In genomic region chr11:112822478-112823274, GRCh38 we compare ENCODE assay signal across 15 cellular contexts.
A peak's percentile ranks its signal among the peaks of the same experiment; 100 is the strongest.
DNase-seq lines count a peak whose midpoint lies in the region; TF ChIP-seq lines count a peak whose summit lies in the region.
"Had no signal": no experiment of that assay in that cellular context is flagged by ENCODE, and none has a peak within 500 bp of the region (broad histone marks: within the 10 kb centered on the region; RNA-seq: fewer than 3 reads in every experiment).

No MANE protein-coding gene starts in this region.

- no peaks in the 10 kb centered on the region for H3K36me3 ChIP-seq in HUES48 (ENCODE audit: control insufficient read depth, insufficient read depth, low read length)
- H3K36me3 ChIP-seq in hepatocyte (replicated peaks; ENCODE audit: insufficient read depth, low read depth) = no peaks in the 10 kb centered on the region
- no peaks in the 10 kb centered on the region for H3K36me3 ChIP-seq in CD8-positive, alpha-beta memory T cell (ENCODE audit: insufficient read depth, low read length)
- H3K36me3 ChIP-seq: sigmoid colon had no signal

- H3K27ac Mint-ChIP-seq in CD8-positive, alpha-beta memory T cell = peak overlapping the region in 1 of 8 donors; percentile 17
- H3K27ac Mint-ChIP-seq: dendritic cell treated with granulocyte-macrophage colony-stimulating factor and Interleukin-4, amounts not matched to agents 40 ng/mL and 50 ng/mL, for 4 days; T-helper 17 cell had no signal

- H3K4me3 ChIP-seq in HUES48 (ENCODE audit: low read depth, low read length) = no peak overlapping the region
- H3K4me3 ChIP-seq in hepatocyte = no peak overlapping the region
- no peak overlapping the region for H3K4me3 ChIP-seq in CD8-positive, alpha-beta memory T cell (ENCODE audit: low read length)
- H3K4me3 ChIP-seq: sigmoid colon had no signal

- no peaks in the 10 kb centered on the region for H3K4me1 Mint-ChIP-seq in CD8-positive, alpha-beta memory T cell
- H3K4me1 Mint-ChIP-seq: T-helper 17 cell had no signal

- H3K9me3 Mint-ChIP-seq in CD8-positive, alpha-beta memory T cell = no peaks in the 10 kb centered on the region
- H3K9me3 Mint-ChIP-seq: activated T-cell treated with anti-CD3 and anti-CD28 coated beads, Interleukin-2, amount 50 U/mL, for 4 hours; dendritic cell treated with granulocyte-macrophage colony-stimulating factor and Interleukin-4, amounts not matched to agents 40 ng/mL and 50 ng/mL, for 4 days had no signal

- no peaks in the 10 kb centered on the region for H3K36me3 Mint-ChIP-seq in CD8-positive, alpha-beta memory T cell

- H3K9me3 ChIP-seq in HUES48 (ENCODE audit: control insufficient read depth, insufficient read depth, low read length) (no peaks in the 10 kb centered on the region; the same call in 1 of the 2 replicates), hepatocyte (ENCODE audit: low read depth) (no peaks in the 10 kb centered on the region)
- no peaks in the 10 kb centered on the region for H3K9me3 ChIP-seq in CD8-positive, alpha-beta memory T cell (ENCODE audit: low read length)
- H3K9me3 ChIP-seq: sigmoid colon had no signal

- no peaks in the 10 kb centered on the region for H3K9me2 ChIP-seq in hepatocyte (replicated peaks; ENCODE audit: insufficient read depth)

- DNase-seq in A172 (ENCODE audit: low spot score) (peak; percentile 8), NCI-H774 (lab: John Stamatoyannopoulos, UW) (peak; percentile 9), hepatocyte (ENCODE audit: low spot score) (peak; percentile 36), hepatic stellate cell (ENCODE audit: low spot score) (no peak), HEK293T (ENCODE audit: extremely low spot score) (no peak)
- DNase-seq in stimulated activated CD4-positive, alpha-beta T cell treated with anti-CD3 and anti-CD28 coated beads, Interleukin-4, amount 100 ng/mL, for 1 hour = no peak
- DNase-seq in CD8-positive, alpha-beta memory T cell = no peak
- DNase-seq: activated CD4-positive, alpha-beta T cell treated with anti-CD3 and anti-CD28 coated beads for 4 hours; activated T-cell treated with anti-CD3 and anti-CD28 coated beads, Interleukin-2, amount 50 U/mL, for 4 hours; amygdala; islet precursor cell; sigmoid colon; T-helper 17 cell had no signal

- CTCF ChIA-PET in CD8-positive, alpha-beta memory T cell (lab: Charles Lee) = no interaction called here
- CTCF ChIA-PET in HEK293T (lab: Yijun Ruan, JAX) = no interaction called here

- H3K4me2 ChIP-seq in hepatocyte = no peak overlapping the region

- H3K27ac ChIP-seq in HUES48 (ENCODE audit: low read depth, low read length) (peak overlapping the region; percentile 79), hepatocyte (no peak overlapping the region)
- no peak overlapping the region for H3K27ac ChIP-seq in CD8-positive, alpha-beta memory T cell (ENCODE audit: low read depth, low read length)
- H3K27ac ChIP-seq: sigmoid colon had no signal

- no peaks in the 10 kb centered on the region for H3K79me2 ChIP-seq in hepatocyte

- H3K9ac ChIP-seq in HUES48 (ENCODE audit: low read depth, low read length) = no peak overlapping the region

- no peaks in the 10 kb centered on the region for H4K20me1 ChIP-seq in hepatocyte (ENCODE audit: insufficient read depth, poor library complexity, severe bottlenecking)

- H3K27me3 Mint-ChIP-seq in CD8-positive, alpha-beta memory T cell = peaks cover 4 to 5% of the 10 kb centered on the region in 2 donors
- H3K27me3 Mint-ChIP-seq: dendritic cell treated with granulocyte-macrophage colony-stimulating factor and Interleukin-4, amounts not matched to agents 40 ng/mL and 50 ng/mL, for 4 days had no signal

- no peaks in the 10 kb centered on the region for H3K27me3 ChIP-seq in HUES48 (ENCODE audit: control insufficient read depth, insufficient read depth, low read length)
- H3K27me3 ChIP-seq in hepatocyte = no peaks in the 10 kb centered on the region
- no peaks in the 10 kb centered on the region for H3K27me3 ChIP-seq in CD8-positive, alpha-beta memory T cell (ENCODE audit: insufficient read depth, low read length, poor library complexity, severe bottlenecking)
- H3K27me3 ChIP-seq: sigmoid colon had no signal

- WGBS in hepatocyte (ENCODE audit: low lambda C conversion rate, missing lambda C conversion rate) = 34% methylated on average over 3 of the region's 3 CpGs

- POLR2A ChIA-PET in CD8-positive, alpha-beta memory T cell (lab: Charles Lee) = no interaction called here
- POLR2A ChIA-PET in HEK293T (lab: Yijun Ruan, JAX) = no interaction called here

- no peak overlapping the region for H2AFZ ChIP-seq in hepatocyte

- no peak for TF ChIP-seq CTCF in hepatocyte (IDR thresholded peaks at IDR 0.05; ENCODE audit: poor library complexity)

- H3K4me1 ChIP-seq in HUES48 (ENCODE audit: control insufficient read depth, insufficient read depth, low read length) = peaks cover 40% of the 10 kb centered on the region
- no peaks in the 10 kb centered on the region for H3K4me1 ChIP-seq in hepatocyte (ENCODE audit: insufficient read depth)
- H3K4me1 ChIP-seq in CD8-positive, alpha-beta memory T cell (ENCODE audit: insufficient read depth, low read length) = no peaks in the 10 kb centered on the region

- no peak overlapping the region for H3K4me3 Mint-ChIP-seq in CD8-positive, alpha-beta memory T cell
- H3K4me3 Mint-ChIP-seq: activated T-cell treated with anti-CD3 and anti-CD28 coated beads, Interleukin-2, amount 50 U/mL, for 4 hours; dendritic cell treated with granulocyte-macrophage colony-stimulating factor and Interleukin-4, amounts not matched to agents 40 ng/mL and 50 ng/mL, for 4 days; T-helper 17 cell had no signal

TF ChIP-seq in HEK293T, 16 proteins besides CTCF, POLR2A, EP300 and RAD21:
- no peak for TF ChIP-seq SUZ12 (IDR thresholded peaks at IDR 0.05)
- TF ChIP-seq LEF1 (IDR thresholded peaks at IDR 0.05; ENCODE audit: borderline replicate concordance) = no peak
- TF ChIP-seq SP1 (IDR thresholded peaks at IDR 0.05) = no peak
- no peak for TF ChIP-seq HDGF (IDR thresholded peaks at IDR 0.05; ENCODE audit: borderline replicate concordance)
- TF ChIP-seq FOXK2 (IDR thresholded peaks at IDR 0.05) = no peak

Comparison
In these comparisons a context has a peak if more than half of its experiments do, and no peak if none do; other contexts are left out.
1. DNase-seq: peak in A172 (single experiment), NCI-H774 (single experiment) and hepatocyte (single experiment); none in stimulated activated CD4-positive, alpha-beta T cell treated with anti-CD3 and anti-CD28 coated beads, Interleukin-4, amount 100 ng/mL, for 1 hour (single experiment), CD8-positive, alpha-beta memory T cell (0 of 5), hepatic stellate cell (single experiment) and HEK293T (single experiment).